30 cellular contexts compared by ENCODE assay signal in genomic region chr5:71699233-71699632, GRCh38. TPM values are rescaled to one million over a fixed set of nuclear protein-coding genes. Genes with fewer than 3 reads are reported as not detected.
"Had no signal": no experiment of that assay in that cellular context is flagged by ENCODE, and none has a peak within 500 bp of the region (broad histone marks: within the 10 kb centered on the region; RNA-seq: fewer than 3 reads in every experiment).

No MANE protein-coding gene starts in this region.

- H3K4me1 ChIP-seq: esophagus squamous epithelium, gastrocnemius medialis, sigmoid colon, stomach, suprapubic skin, tibial nerve had no signal

- H3K4me2 ChIP-seq: neural progenitor cell, smooth muscle cell had no signal

- H3K27me3 ChIP-seq: neural progenitor cell had no signal

- H3K9me3 Mint-ChIP-seq: neural progenitor cell had no signal

- H3K4me3 ChIP-seq: coronary artery, esophagus squamous epithelium, gastrocnemius medialis, neural progenitor cell, sigmoid colon, smooth muscle cell, stomach, suprapubic skin, tibial nerve had no signal

- H3K27ac ChIP-seq: coronary artery, esophagus squamous epithelium, gastrocnemius medialis, neural progenitor cell, sigmoid colon, stomach, suprapubic skin, tibial nerve had no signal

- H3K36me3 ChIP-seq: esophagus squamous epithelium, gastrocnemius medialis, neural progenitor cell, sigmoid colon, stomach, suprapubic skin, tibial nerve had no signal

- DNase-seq: activated CD4-positive, alpha-beta memory T cell treated with anti-CD3 and anti-CD28 coated beads, Interleukin-2, amount 10 ng/mL, durations not matched to agents 7 days and 5 days; activated CD4-positive, alpha-beta T cell treated with anti-CD3 and anti-CD28 coated beads, Interleukin-2, amount 10 ng/mL, durations not matched to agents 24 days and 14 days; activated effector memory CD4-positive, alpha-beta T cell treated with anti-CD3 and anti-CD28 coated beads, Interleukin-2, amount 50 U/mL, for 16 hours; activated naive CD4-positive, alpha-beta T cell treated with anti-CD3 and anti-CD28 coated beads, Interleukin-2, amount 10 ng/mL, durations not matched to agents 7 days and 5 days; activated T-cell treated with anti-CD3 and anti-CD28 coated beads, Interleukin-2, amount 50 U/mL, for 72 hours; amygdala; cerebellar nuclear complex; esophagus squamous epithelium; gastrocnemius medialis; head of caudate nucleus; hypothalamus; left cardiac atrium; mesendoderm; naive B cell; posterior cingulate gyrus; sigmoid colon; stimulated activated CD4-positive, alpha-beta T cell treated with anti-CD3 and anti-CD28 coated beads, Interleukin-15, amount 100 ng/mL, for 24 hours; stomach had no signal

- H3K4me3 Mint-ChIP-seq: activated CD4-positive, alpha-beta memory T cell treated with anti-CD3 and anti-CD28 coated beads, Interleukin-2, amount 10 ng/mL, durations not matched to agents 7 days and 5 days; activated CD4-positive, alpha-beta T cell treated with anti-CD3 and anti-CD28 coated beads, Interleukin-2, amount 10 ng/mL, durations not matched to agents 24 days and 14 days; activated naive CD4-positive, alpha-beta T cell treated with anti-CD3 and anti-CD28 coated beads, Interleukin-2, amount 10 ng/mL, durations not matched to agents 7 days and 5 days; activated T-cell treated with anti-CD3 and anti-CD28 coated beads, Interleukin-2, amount 50 U/mL, for 72 hours; naive B cell; neural progenitor cell; stimulated activated memory B cell treated with anti-CD40 and anti-IgM and Interleukin-4, amounts not matched to agents 10 μg/mL and 1 μg/mL and 100 μg/mL, for 72 hours had no signal

- ATAC-seq: activated CD4-positive, CD25-positive, alpha-beta regulatory T cell treated with anti-CD3 and anti-CD28 coated beads, Interleukin-2, amount 50 U/mL, for 24 hours; activated T-cell treated with anti-CD3 and anti-CD28 coated beads, Interleukin-2, amount 50 U/mL, for 72 hours; gastrocnemius medialis; left cardiac atrium; stimulated activated memory B cell treated with anti-CD40 and anti-IgM and Interleukin-4, amounts not matched to agents 10 μg/mL and 1 μg/mL and 100 μg/mL, for 72 hours had no signal

- H3K9ac ChIP-seq: neural progenitor cell had no signal

- H3K9me3 ChIP-seq: esophagus squamous epithelium, gastrocnemius medialis, sigmoid colon, stomach, suprapubic skin, tibial nerve had no signal

- H3K27ac Mint-ChIP-seq: activated CD4-positive, alpha-beta memory T cell treated with anti-CD3 and anti-CD28 coated beads, Interleukin-2, amount 10 ng/mL, durations not matched to agents 7 days and 5 days; activated CD4-positive, alpha-beta T cell treated with anti-CD3 and anti-CD28 coated beads, Interleukin-2, amount 10 ng/mL, durations not matched to agents 24 days and 14 days; activated naive CD4-positive, alpha-beta T cell treated with anti-CD3 and anti-CD28 coated beads, Interleukin-2, amount 10 ng/mL, durations not matched to agents 7 days and 5 days; activated T-cell treated with anti-CD3 and anti-CD28 coated beads, Interleukin-2, amount 50 U/mL, for 72 hours; naive B cell; neural progenitor cell; stimulated activated memory B cell treated with anti-CD40 and anti-IgM and Interleukin-4, amounts not matched to agents 10 μg/mL and 1 μg/mL and 100 μg/mL, for 72 hours had no signal

- H3K36me3 Mint-ChIP-seq: neural progenitor cell; stimulated activated memory B cell treated with anti-CD40 and anti-IgM and Interleukin-4, amounts not matched to agents 10 μg/mL and 1 μg/mL and 100 μg/mL, for 72 hours had no signal

RNA-seq across cellular contexts. Expression of gene CARTPT, which starts 19.8 kb away (rescaled TPM):
- total RNA-seq: activated CD4-positive, alpha-beta memory T cell treated with anti-CD3 and anti-CD28 coated beads, Interleukin-2, amount 10 ng/mL, durations not matched to agents 7 days and 5 days; activated CD4-positive, alpha-beta T cell treated with anti-CD3 and anti-CD28 coated beads, Interleukin-2, amount 10 ng/mL, durations not matched to agents 24 days and 14 days; activated T-cell treated with anti-CD3 and anti-CD28 coated beads, Interleukin-2, amount 50 U/mL, for 72 hours; esophagus squamous epithelium; gastrocnemius medialis; left cardiac atrium; liver; omental fat pad; renal cortical epithelial cell; smooth muscle cell; suprapubic skin; T-helper 2 cell treated with Interferon-gamma antibody and Interleukin-4, amounts not matched to agents 100 ng/mL and 5 ng/mL, for 36 hours; tibial nerve; urinary bladder had no signal
- polyA plus RNA-seq: liver, smooth muscle cell had no signal
